ENCODE assay signal across 8 cellular contexts in the genomic region with DNA sequence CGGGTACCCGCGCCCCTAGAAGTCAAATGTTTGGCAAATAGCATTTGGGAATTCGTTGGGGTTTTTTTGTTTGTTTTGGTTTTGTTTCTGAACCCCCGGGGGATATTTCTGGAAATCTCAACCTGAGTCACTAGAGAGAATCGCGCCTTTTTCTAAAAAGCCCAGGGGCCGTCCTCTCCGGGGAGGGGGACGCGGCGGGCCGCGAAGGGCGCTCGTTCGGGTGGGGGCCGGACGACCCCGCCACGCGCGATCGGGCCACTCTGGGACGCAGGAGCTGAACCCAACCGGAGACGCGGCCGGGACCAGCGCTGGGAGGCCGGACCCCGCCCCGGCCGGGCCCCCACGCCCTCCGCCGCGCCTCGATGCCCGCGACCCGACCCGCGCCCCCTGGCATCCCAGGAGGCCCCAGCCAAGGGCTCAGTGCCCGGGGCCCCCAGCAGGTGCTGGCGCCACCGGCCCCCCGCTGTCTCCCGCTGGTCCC. TPM values are rescaled to one million over a fixed set of nuclear protein-coding genes. Genes with fewer than 3 reads are reported as not detected.
DNase-seq lines count a peak whose midpoint lies in the region; ATAC-seq, FAIRE-seq and TF ChIP-seq lines count a peak whose summit lies in the region.

No MANE protein-coding gene starts in this region.

- no peak for TF ChIP-seq EP300 in GM12878 (IDR thresholded peaks at IDR 0.05; ENCODE audit: borderline replicate concordance in 1 of 2, control insufficient read depth in 1 of 2, low read depth in 2 of 2, low read length in 2 of 2)

- peak overlapping the region; percentile 95; the same call in 1 of the 2 replicates for H3K4me2 ChIP-seq in GM12878 (ENCODE audit: control insufficient read depth, insufficient read depth)

- ATAC-seq in activated CD4-positive, alpha-beta T cell treated with anti-CD3 and anti-CD28 coated beads for 36 hours = peak; percentile 6
- peak; percentile 23 for ATAC-seq in HG03432 (IDR thresholded peaks at IDR 0.05; ENCODE audit: unreplicated experiment)
- peak; percentile 12 for ATAC-seq in GM12878
- ATAC-seq in left lung = peak; percentile 3

- peak overlapping the region; percentile 94 for H3K9ac ChIP-seq in GM12878 (ENCODE audit: control insufficient read depth, insufficient read depth, low read length)

- H3K4me1 ChIP-seq in GM12878 (ENCODE audit: control insufficient read depth, insufficient read depth, low read length) = peaks cover 10% of the 10 kb centered on the region; the same call in 1 of the 2 replicates
- H3K4me1 ChIP-seq in left lung = peaks cover 6 to 62% of the 10 kb centered on the region in 2 donors
- H3K4me1 ChIP-seq in thyroid gland = peaks cover 40 to 41% of the 10 kb centered on the region in 2 donors

- 2% methylated on average over 31 of the region's 49 CpGs for WGBS in GM12878 (ENCODE audit: insufficient coverage, insufficient replicate concordance, low lambda C conversion rate, missing lambda C conversion rate)
- 0 to 3% methylated on average over 26 to 27 of the region's 49 CpGs for WGBS in thyroid gland, 2 donors

- no peak for TF ChIP-seq CTCF in GM12878 (IDR thresholded peaks at IDR 0.05 in 2 of 3, conservative IDR thresholded peaks at IDR 0.05 in 1 of 3; ENCODE audit: control insufficient read depth in 2 of 3, extremely low read depth in 1 of 3, insufficient read depth in 1 of 3, low read depth in 3 of 3, low read length in 3 of 3)
- TF ChIP-seq CTCF in left lung (IDR thresholded peaks at IDR 0.05) = no peak
- peak in 2 of 6 experiments; percentile 10 for TF ChIP-seq CTCF in thyroid gland (IDR thresholded peaks at IDR 0.05)

- TF ChIP-seq POLR2A in GM12878 (IDR thresholded peaks at IDR 0.05; ENCODE audit: low read depth, low read length) = no peak
- no peak for TF ChIP-seq POLR2A in thyroid gland (IDR thresholded peaks at IDR 0.05)

- no peaks in the 10 kb centered on the region for H3K9me3 Mint-ChIP-seq in activated CD4-positive, alpha-beta T cell treated with anti-CD3 and anti-CD28 coated beads for 36 hours (ENCODE audit: low read depth)

- H2AFZ ChIP-seq in GM12878 (ENCODE audit: control insufficient read depth, low read depth, low read length) = peak overlapping the region; percentile 29; the same call in 1 of the 2 replicates

- in situ Hi-C loops in GM12878 (cut with MboI) = no loop called here

- H3K27ac Mint-ChIP-seq in activated CD4-positive, alpha-beta T cell treated with anti-CD3 and anti-CD28 coated beads for 36 hours = peak overlapping the region; percentile 90

- H3K27ac ChIP-seq in GM12878 (ENCODE audit: control insufficient read depth, insufficient read depth) (peak overlapping the region; percentile 92), left lung (peak overlapping the region; percentile 93), thyroid gland (peak overlapping the region; percentile 98 to 99 (median 98))

- CTCF ChIA-PET in activated CD4-positive, alpha-beta T cell treated with anti-CD3 and anti-CD28 coated beads for 36 hours (lab: Charles Lee) = interaction anchor here (1.3 kb wide), 1 partner anchor 28 kb away, joined by 3 read pairs; no protein-coding TSS in a partner anchor
- CTCF ChIA-PET in GM12878 (lab: Yijun Ruan, JAX) = interaction anchor here (0.6 to 1.8 kb wide), 5 partner anchors 11 to 433 kb away, joined by 3 to 12 read pairs (median 5); no protein-coding TSS in a partner anchor

- H3K36me3 Mint-ChIP-seq in activated CD4-positive, alpha-beta T cell treated with anti-CD3 and anti-CD28 coated beads for 36 hours (ENCODE audit: low read depth) = peaks cover 21% of the 10 kb centered on the region

- SMC1A ChIA-PET in GM12878 (lab: Charles Lee; ENCODE audit: uncharacterized antibody, unreplicated experiment) = interaction anchor here (0.9 to 1.5 kb wide), 5 partner anchors 9 to 146 kb away, joined by 3 to 6 read pairs (median 4); no protein-coding TSS in a partner anchor

- H3K79me2 ChIP-seq in GM12878 (ENCODE audit: control insufficient read depth, insufficient read depth, low read length) = peaks cover 59% of the 10 kb centered on the region

- peak overlapping the region; percentile 97 for H3K4me3 ChIP-seq in GM12878
- H3K4me3 ChIP-seq in left lung = peak overlapping the region; percentile 62 to 71
- peak overlapping the region; percentile 69 to 83 (median 79) for H3K4me3 ChIP-seq in thyroid gland (replicated peaks in 1 of 3)

- H3K9me3 ChIP-seq in GM12878 (replicated peaks; ENCODE audit: control insufficient read depth, insufficient read depth, low read length) (no peaks in the 10 kb centered on the region), left lung (no peaks in the 10 kb centered on the region), thyroid gland (no peaks in the 10 kb centered on the region)

- TF ChIP-seq RAD21 in GM12878 (IDR thresholded peaks at IDR 0.05; ENCODE audit: insufficient read depth, low read depth, low read length) = no peak

- FAIRE-seq in GM12878 (lab: Jason Lieb, UNC) = no peak

- peak; percentile 42 for DNase-seq in activated CD4-positive, alpha-beta T cell treated with anti-CD3 and anti-CD28 coated beads for 36 hours
- no peak for DNase-seq in activated CD4-positive, alpha-beta T cell treated with anti-CD3 and anti-CD28 coated beads, Interleukin-2, amount 50 U/mL, for 1 hour
- DNase-seq in GM12878 (ENCODE audit: low read depth, low spot score) = no peak
- no peak for DNase-seq in left lung
- no peak for DNase-seq in thyroid gland
- DNase-seq in OCI-M1 (lab: John Stamatoyannopoulos, UW) = no peak
- DNase-seq in middle frontal gyrus (ENCODE audit: extremely low spot score, low spot score) = no peak

- RAD21 ChIA-PET in GM12878 (lab: Charles Lee; ENCODE audit: unreplicated experiment) = interaction anchor here (0.6 to 3.0 kb wide), 12 partner anchors 9 to 211 kb away, joined by 3 to 16 read pairs (median 4); partner anchors contain the start of gene ZC3H7A

- POLR2A ChIA-PET in activated CD4-positive, alpha-beta T cell treated with anti-CD3 and anti-CD28 coated beads for 36 hours (lab: Charles Lee) = interaction anchor here (0.7 to 0.9 kb wide), 3 partner anchors 35 to 54 kb away, joined by 3 to 5 read pairs (median 3); no protein-coding TSS in a partner anchor
- POLR2A ChIA-PET in GM12878 (lab: Charles Lee) = interaction anchor here (0.6 to 1.5 kb wide), 5 partner anchors 14 to 210 kb away, joined by 3 to 6 read pairs (median 4); partner anchors contain the start of gene ZC3H7A

- intact Hi-C loops in activated CD4-positive, alpha-beta T cell treated with anti-CD3 and anti-CD28 coated beads for 36 hours (cut with DNase I, micrococcal nuclease) = loop anchor here (2.0 to 10.0 kb wide), 11 partner anchors 34 to 951 kb away; partner anchors contain the start of genes GSPT1 (in 2 of the 2), CLEC16A (in 1 of the 2) and ZC3H7A (in 1 of the 2)
- intact Hi-C loops in GM12878 (cut with micrococcal nuclease; ENCODE audit: unreplicated experiment) (no loop called here), left lung (cut with DNase I) (no loop called here), thyroid gland (cut with DNase I) (no loop called here)

- no peaks in the 10 kb centered on the region for H3K27me3 ChIP-seq in GM12878 (replicated peaks in 1 of 2; ENCODE audit: control insufficient read depth in 2 of 2, insufficient read depth in 2 of 2, low read length in 1 of 2)
- H3K27me3 ChIP-seq in left lung = peaks cover 0 to 20% of the 10 kb centered on the region in 2 donors
- no peaks in the 10 kb centered on the region for H3K27me3 ChIP-seq in thyroid gland

- no peaks in the 10 kb centered on the region for H3K27me3 Mint-ChIP-seq in activated CD4-positive, alpha-beta T cell treated with anti-CD3 and anti-CD28 coated beads for 36 hours

- no peaks in the 10 kb centered on the region for H4K20me1 ChIP-seq in GM12878 (ENCODE audit: control insufficient read depth, insufficient read depth)

- H3K4me3 Mint-ChIP-seq in activated CD4-positive, alpha-beta T cell treated with anti-CD3 and anti-CD28 coated beads for 36 hours = peak overlapping the region; percentile 89

- H3K4me1 Mint-ChIP-seq in activated CD4-positive, alpha-beta T cell treated with anti-CD3 and anti-CD28 coated beads for 36 hours = peaks cover 36% of the 10 kb centered on the region

- BruUV-seq in GM12878 (replicated peaks; lab: Mats Ljungman, UMichigan) = no TSS peak

- no peaks in the 10 kb centered on the region for H3K36me3 ChIP-seq in GM12878 (ENCODE audit: control insufficient read depth in 2 of 2, insufficient read depth in 2 of 2, low read length in 1 of 2)
- peaks cover 0 to 5% of the 10 kb centered on the region in 2 donors for H3K36me3 ChIP-seq in left lung
- H3K36me3 ChIP-seq in thyroid gland = no peaks in the 10 kb centered on the region

TF ChIP-seq in GM12878, 131 proteins besides CTCF, POLR2A, EP300 and RAD21 (continues in another document):
- TF ChIP-seq SP1 (IDR thresholded peaks at IDR 0.05; ENCODE audit: low read depth, low read length) (no peak), NR2F1 (conservative IDR thresholded peaks at IDR 0.05) (peak; percentile 81)

RNA-seq across cellular contexts. Expression of gene LITAF, which starts 0.3 kb away (rescaled TPM):
- 100 to 1,000 TPM in 1 of 2 experiments, 10 to 100 TPM in 1; 99.0 to 116 TPM for total RNA-seq in activated CD4-positive, alpha-beta T cell treated with anti-CD3 and anti-CD28 coated beads for 36 hours
- 62.4 and 64.8 TPM in 2 replicates for total RNA-seq in GM12878 (2013; cell fraction: nucleolus; rRNA removed)
- total RNA-seq in GM12878 (2014; rRNA removed) = 111 and 121 TPM in 2 replicates
- total RNA-seq in GM12878 (2014; rRNA removed; fragmentation: Illumina TruSeq; extraction: Trizol) = 124 and 125 TPM in 2 replicates
- 168 and 173 TPM in 2 replicates for total RNA-seq in GM12878 (2021)
- 90.1 TPM for polyA plus RNA-seq in GM12878 (2011; ENCODE audit: low read depth)
- 99.2 and 112 TPM in 2 replicates for polyA plus RNA-seq in GM12878 (2011; rRNA removed)
- polyA plus RNA-seq in GM12878 (2011; cell fraction: cytosol; rRNA removed) = 193 and 266 TPM in 2 replicates
- 74.4 and 94.9 TPM in 2 replicates for polyA plus RNA-seq in GM12878 (2011; cell fraction: nucleus; rRNA removed)
- polyA plus RNA-seq in GM12878 (2012) = 120 and 148 TPM in 2 replicates
- polyA plus RNA-seq in GM12878 (2014; fragmentation: Illumina TruSeq; extraction: Trizol) = 196 and 211 TPM in 2 replicates
- 100 to 1,000 TPM; 144 to 195 TPM for polyA plus RNA-seq in GM12878 (2014; fragmentation: Nextera tagmentation; extraction: Ambion mirVana)
- 103 and 115 TPM in 2 replicates for polyA plus RNA-seq in GM12878 (2014; rRNA removed)
- 100 to 1,000 TPM; 150 to 154 TPM for polyA plus RNA-seq in GM12878 (2016; fragmentation: Nextera tagmentation; extraction: Ambion mirVana)
- 92.1 and 148 TPM in 2 replicates for polyA minus RNA-seq in GM12878 (2011; rRNA and poly(A)+ RNA removed)
- 52.1 and 57.0 TPM in 2 replicates for polyA minus RNA-seq in GM12878 (2011; cell fraction: cytosol; rRNA and poly(A)+ RNA removed)
- polyA minus RNA-seq in GM12878 (2011; cell fraction: nucleus; rRNA and poly(A)+ RNA removed) = 28.7 and 56.3 TPM in 2 replicates
- total RNA-seq in left lung = 100 to 1,000 TPM; 125 to 277 TPM
- 100 to 1,000 TPM; 101 to 136 (median 112) TPM for total RNA-seq in thyroid gland

Comparison
In these comparisons a context has a peak if more than half of its experiments do, and no peak if none do; other contexts are left out.
1. intact Hi-C loops: an anchor here in activated CD4-positive, alpha-beta T cell treated with anti-CD3 and anti-CD28 coated beads for 36 hours (2.0 to 10.0 kb wide); none called in GM12878, left lung and thyroid gland.